10 cellular contexts compared by ENCODE assay signal in the genomic region with DNA sequence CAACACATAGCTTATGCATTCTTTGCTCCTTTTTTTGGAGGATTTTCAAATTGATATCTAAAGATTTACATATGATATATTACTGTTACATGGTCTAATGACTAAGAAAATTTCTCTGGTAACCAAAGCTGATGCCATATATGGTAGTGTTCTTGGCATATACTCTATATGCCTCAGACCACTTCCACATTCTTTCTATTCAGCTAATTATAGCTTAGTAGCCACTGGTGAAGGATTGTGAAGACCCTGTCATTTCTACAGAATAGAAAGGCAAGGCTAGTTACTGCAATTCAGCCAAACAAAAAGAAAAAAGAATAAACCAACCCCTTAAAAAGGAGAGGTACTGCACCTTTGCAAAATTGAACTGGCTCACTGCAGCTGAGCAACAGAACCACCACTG. TPM values are rescaled to one million over a fixed set of nuclear protein-coding genes. Genes with fewer than 3 reads are reported as not detected.
DNase-seq lines count a peak whose midpoint lies in the region; ATAC-seq, FAIRE-seq and TF ChIP-seq lines count a peak whose summit lies in the region.
"Had no signal": no experiment of that assay in that cellular context is flagged by ENCODE, and none has a peak within 500 bp of the region (broad histone marks: within the 10 kb centered on the region; RNA-seq: fewer than 3 reads in every experiment).

No MANE protein-coding gene starts in this region.

- no peak for TF ChIP-seq CTCF in AG04450 (IDR thresholded peaks at IDR 0.05; ENCODE audit: low read depth, low read length)
- TF ChIP-seq CTCF in activated B cell treated with CpG ODN at 0.5 μM for 24 hours (IDR thresholded peaks at IDR 0.05): no peak
- no peak for TF ChIP-seq CTCF in keratinocyte (optimal IDR thresholded peaks at IDR 0.05 in 1 of 3, IDR thresholded peaks at IDR 0.05 in 1 of 3, conservative IDR thresholded peaks at IDR 0.05 in 1 of 3; ENCODE audit: extremely low read depth in 1 of 3, insufficient read depth in 2 of 3, low read length in 3 of 3)

- H3K9me3 Mint-ChIP-seq in activated B cell treated with CpG ODN at 0.5 μM for 24 hours: no peaks in the 10 kb centered on the region

- no peaks in the 10 kb centered on the region for H3K9me1 ChIP-seq in keratinocyte (ENCODE audit: control insufficient read depth, extremely low read depth, insufficient read depth, low read length)

- intact Hi-C loops in activated B cell treated with CpG ODN at 0.5 μM for 24 hours (cut with micrococcal nuclease): no loop called here

- FAIRE-seq in keratinocyte (lab: Jason Lieb, UNC): peak; percentile 39
- FAIRE-seq in H54 (lab: Jason Lieb, UNC): no peak

- no peaks in the 10 kb centered on the region for H3K27me3 Mint-ChIP-seq in activated B cell treated with CpG ODN at 0.5 μM for 24 hours

- H3K4me3 Mint-ChIP-seq in activated B cell treated with CpG ODN at 0.5 μM for 24 hours: peak overlapping the region; percentile 35

- POLR2A ChIA-PET in AG04450 (lab: Yijun Ruan, JAX) (interaction anchor here (0.6 to 1.2 kb wide), 2 partner anchors 12 to 14 kb away, joined by 3 to 6 read pairs; no protein-coding TSS in a partner anchor), activated B cell treated with CpG ODN at 0.5 μM for 24 hours (lab: Charles Lee) (interaction anchor here (0.5 to 1.7 kb wide), 6 partner anchors 9 to 412 kb away, joined by 3 to 9 read pairs (median 6); a partner anchor contains a TSS), HEK293T (lab: Yijun Ruan, JAX) (interaction anchor here (0.8 to 2.7 kb wide), 5 partner anchors 27 to 308 kb away, joined by 3 to 14 read pairs (median 3); a partner anchor contains a TSS)

- CTCF ChIA-PET in AG04450 (lab: Charles Lee) (interaction anchor here (0.8 to 3.9 kb wide), 7 partner anchors 19 to 534 kb away, joined by 3 to 25 read pairs (median 4); no protein-coding TSS in a partner anchor), activated B cell treated with CpG ODN at 0.5 μM for 24 hours (lab: Charles Lee) (interaction anchor here (1.2 to 2.2 kb wide), 3 partner anchors 24 to 39 kb away, joined by 4 to 10 read pairs (median 7); no protein-coding TSS in a partner anchor), HEK293T (lab: Yijun Ruan, JAX) (interaction anchor here (0.5 to 1.4 kb wide), 3 partner anchors 9 to 93 kb away, joined by 3 to 5 read pairs (median 4); no protein-coding TSS in a partner anchor)

- ATAC-seq in activated B cell treated with CpG ODN at 0.5 μM for 24 hours (ENCODE audit: low read depth): no peak
- ATAC-seq: HCT116 had no signal

- H3K27me3 ChIP-seq in AG04450 (ENCODE audit: control insufficient read depth, insufficient read depth, low read length) (no peaks in the 10 kb centered on the region), HAP-1 (ENCODE audit: low read depth) (no peaks in the 10 kb centered on the region), keratinocyte (ENCODE audit: control insufficient read depth, extremely low read depth, insufficient read depth, low read length) (no peaks in the 10 kb centered on the region)

- H3K36me3 Mint-ChIP-seq in activated B cell treated with CpG ODN at 0.5 μM for 24 hours (ENCODE audit: low read depth): peaks cover 36% of the 10 kb centered on the region

- TF ChIP-seq POLR2A in H54 (IDR thresholded peaks at IDR 0.05; ENCODE audit: low read depth, low read length): no peak

- in situ Hi-C loops in HAP-1 (cut with MboI; ENCODE audit: low sequenced_read_pairs): no loop called here

- H4K20me1 ChIP-seq in keratinocyte (ENCODE audit: control insufficient read depth, extremely low read depth, insufficient read depth, low read length): peaks cover 14% of the 10 kb centered on the region

- H3K4me1 ChIP-seq in HAP-1 (peaks cover 23% of the 10 kb centered on the region), keratinocyte (ENCODE audit: control insufficient read depth, extremely low read depth, insufficient read depth, low read length) (peaks cover 37% of the 10 kb centered on the region)

- peaks cover 65% of the 10 kb centered on the region for H3K79me2 ChIP-seq in keratinocyte (ENCODE audit: control insufficient read depth, insufficient read depth, low read length)

- peaks cover 67% of the 10 kb centered on the region for H3K4me1 Mint-ChIP-seq in activated B cell treated with CpG ODN at 0.5 μM for 24 hours

- H3K9me3 ChIP-seq in AG04450 (ENCODE audit: control insufficient read depth, insufficient read depth, low read length) (no peaks in the 10 kb centered on the region; the same call in 1 of the 2 replicates), HAP-1 (no peaks in the 10 kb centered on the region), keratinocyte (ENCODE audit: control insufficient read depth, low read depth, low read length) (no peaks in the 10 kb centered on the region)

- H3K36me3 ChIP-seq in HAP-1 (replicated peaks): peaks cover 18% of the 10 kb centered on the region
- H3K36me3 ChIP-seq in keratinocyte (ENCODE audit: control insufficient read depth in 2 of 2, extremely low read depth in 1 of 2, insufficient read depth in 2 of 2, low read length in 2 of 2): no peaks in the 10 kb centered on the region

- H2AFZ ChIP-seq in keratinocyte (ENCODE audit: control insufficient read depth, low read length): no peak overlapping the region

- peak overlapping the region; percentile 91 for H3K4me2 ChIP-seq in keratinocyte (ENCODE audit: control insufficient read depth, extremely low read depth, insufficient read depth, low read depth, low read length)

- H3K4me3 ChIP-seq in AG04450 (ENCODE audit: low read depth, low read length) (peak overlapping the region; percentile 79), HAP-1 (peak overlapping the region; percentile 19), keratinocyte (ENCODE audit: control insufficient read depth in 2 of 3, extremely low read depth in 1 of 3, insufficient read depth in 2 of 3, low read depth in 1 of 3, low read length in 3 of 3) (peak overlapping the region; percentile 30 to 78 (median 71))

- H3K27ac Mint-ChIP-seq in activated B cell treated with CpG ODN at 0.5 μM for 24 hours: no peak overlapping the region

- H3K27ac ChIP-seq in AG04450 (ENCODE audit: low read depth, low read length): peak overlapping the region; percentile 47
- H3K27ac ChIP-seq in keratinocyte (ENCODE audit: control insufficient read depth, insufficient read depth, low read length): peak overlapping the region; percentile 37

- dilution Hi-C loops in keratinocyte (cut with MboI; ENCODE audit: extremely low pct_ligation_motif_present, low sequenced_read_pairs): no loop called here

- DNase-seq in AG04450 (ENCODE audit: low read depth, low spot score) (peak; percentile 55), HAP-1 (ENCODE audit: low spot score in 2 of 2) (peak in 1 of 2 experiments; percentile 70), activated B cell treated with CpG ODN at 0.5 μM for 24 hours (no peak), keratinocyte (ENCODE audit: low read depth, low spot score) (no peak), H54 (ENCODE audit: insufficient read length, low spot score) (no peak), GM19238 (ENCODE audit: insufficient read length, low spot score) (no peak), cerebellar nuclear complex (lab: John Stamatoyannopoulos, UW) (no peak), HEK293T (ENCODE audit: extremely low spot score) (no peak)
- DNase-seq: hypothalamus had no signal

- H3K9ac ChIP-seq in keratinocyte (ENCODE audit: control insufficient read depth, extremely low read depth, insufficient read depth, low read length): no peak overlapping the region

TF ChIP-seq in HEK293T, 16 proteins besides CTCF, POLR2A, EP300 and RAD21:
- TF ChIP-seq CTBP1 (IDR thresholded peaks at IDR 0.05; ENCODE audit: borderline replicate concordance): no peak
- TF ChIP-seq L3MBTL2 (conservative IDR thresholded peaks at IDR 0.05): no peak
- TF ChIP-seq HDGF (IDR thresholded peaks at IDR 0.05; ENCODE audit: borderline replicate concordance): no peak
- TF ChIP-seq TARDBP (IDR thresholded peaks at IDR 0.05): no peak
- TF ChIP-seq LEF1 (IDR thresholded peaks at IDR 0.05; ENCODE audit: borderline replicate concordance): no peak
- TF ChIP-seq SP1 (IDR thresholded peaks at IDR 0.05): no peak
- no peak for TF ChIP-seq BHLHE40 (IDR thresholded peaks at IDR 0.05; ENCODE audit: borderline replicate concordance)
- TF ChIP-seq ELF4 (IDR thresholded peaks at IDR 0.05): no peak
- no peak for TF ChIP-seq FOXK2 (IDR thresholded peaks at IDR 0.05)

RNA-seq across cellular contexts. Expression of a gene that starts 3.7 kb away (rescaled TPM):
- 7.6 TPM in 2 replicates for polyA plus RNA-seq in AG04450 (2011; rRNA removed)
- polyA minus RNA-seq in AG04450 (2011; rRNA and poly(A)+ RNA removed): 6.1 and 9.0 TPM in 2 replicates
- total RNA-seq in activated B cell treated with CpG ODN at 0.5 μM for 24 hours: 21.3 and 23.8 TPM in 2 replicates
- polyA plus RNA-seq in keratinocyte: 5.1 to 7.7 TPM (median 5.7 TPM) in 3 replicates
- polyA plus RNA-seq in keratinocyte (2011; ENCODE audit: low read depth): 6.2 TPM
- polyA plus RNA-seq in keratinocyte (2011; cell fraction: cytosol; rRNA removed): 5.3 and 9.5 TPM in 2 replicates
- 8.4 and 10.7 TPM in 2 replicates for polyA plus RNA-seq in keratinocyte (2011; cell fraction: nucleus; rRNA removed)
- polyA plus RNA-seq in keratinocyte (2012; ENCODE audit: low replicate concordance): 11.6 and 12.4 TPM in 2 replicates
- 3.9 to 9.6 TPM (median 4.3 TPM) in 3 replicates for polyA minus RNA-seq in keratinocyte
- polyA minus RNA-seq in keratinocyte (2011; cell fraction: cytosol; rRNA and poly(A)+ RNA removed): 10.7 TPM
- 9.0 and 17.5 TPM in 2 replicates for polyA minus RNA-seq in keratinocyte (2011; cell fraction: nucleus; rRNA and poly(A)+ RNA removed)

RNA-seq across cellular contexts. Expression of a gene that starts 33.7 kb away (rescaled TPM):
- polyA plus RNA-seq in AG04450 (2011; rRNA removed) (141 and 164 TPM in 2 replicates), keratinocyte (62.6 to 139 TPM (median 131 TPM) in 3 replicates)
- polyA minus RNA-seq in AG04450 (2011; rRNA and poly(A)+ RNA removed): 96.0 and 107 TPM in 2 replicates
- total RNA-seq in activated B cell treated with CpG ODN at 0.5 μM for 24 hours: 111 and 115 TPM in 2 replicates
- 54.4 TPM for polyA plus RNA-seq in keratinocyte (2011; ENCODE audit: low read depth)
- polyA plus RNA-seq in keratinocyte (2011; cell fraction: cytosol; rRNA removed): 79.9 and 107 TPM in 2 replicates
- 30.9 and 39.7 TPM in 2 replicates for polyA plus RNA-seq in keratinocyte (2011; cell fraction: nucleus; rRNA removed)
- polyA plus RNA-seq in keratinocyte (2012; ENCODE audit: low replicate concordance): 58.6 and 129 TPM in 2 replicates
- polyA minus RNA-seq in keratinocyte: 47.6 to 84.5 TPM (median 48.3 TPM) in 3 replicates
- polyA minus RNA-seq in keratinocyte (2011; cell fraction: cytosol; rRNA and poly(A)+ RNA removed): 26.1 TPM
- polyA minus RNA-seq in keratinocyte (2011; cell fraction: nucleus; rRNA and poly(A)+ RNA removed): 7.8 and 23.9 TPM in 2 replicates

Comparison
In these comparisons a context has a peak if more than half of its experiments do, and no peak if none do; other contexts are left out.
1. H3K4me3 ChIP-seq: peak in every context shown above with its lines; median percentile 79 in AG04450; 71 in keratinocyte; 19 in HAP-1.